ENCODE assay signal across 18 cellular contexts in genomic region chr2:24832526-24832925, GRCh38. TPM values are rescaled to one million over a fixed set of nuclear protein-coding genes. Genes with fewer than 3 reads are reported as not detected.
DNase-seq lines count a peak whose midpoint lies in the region; ATAC-seq and TF ChIP-seq lines count a peak whose summit lies in the region.
"Had no signal": no experiment of that assay in that cellular context is flagged by ENCODE, and none has a peak within 500 bp of the region (broad histone marks: within the 10 kb centered on the region; RNA-seq: fewer than 3 reads in every experiment).

No MANE protein-coding gene starts in this region.

- intact Hi-C loops in body of pancreas (cut with DNase I) = no loop called here

- 66 to 68% methylated on average over 9 of the region's 9 CpGs for WGBS in body of pancreas, 2 donors

- no peaks in the 10 kb centered on the region for H3K9me3 ChIP-seq in body of pancreas
- H3K9me3 ChIP-seq: BLaER1 treated with 17β-estradiol and CSF1 and Interleukin-3, amounts not matched to agents 10 nM and 100 nM; heart left ventricle; testis had no signal

- H3K36me3 ChIP-seq in body of pancreas (replicated peaks in 1 of 2; ENCODE audit: insufficient read depth in 1 of 2, low read depth in 2 of 2) = no peaks in the 10 kb centered on the region

- H3K4me1 Mint-ChIP-seq in activated naive CD8-positive, alpha-beta T cell treated with anti-CD3 and anti-CD28 coated beads, Interleukin-2, amount 10 ng/mL, durations not matched to agents 7 days and 5 days = no peaks in the 10 kb centered on the region
- peaks cover 2% of the 10 kb centered on the region for H3K4me1 Mint-ChIP-seq in activated naive CD8-positive, alpha-beta T cell treated with anti-CD3 and anti-CD28 coated beads for 36 hours
- peaks cover 35% of the 10 kb centered on the region for H3K4me1 Mint-ChIP-seq in brain
- H3K4me1 Mint-ChIP-seq: activated B cell treated with CpG ODN at 0.5 μM for 24 hours had no signal

- peak overlapping the region; percentile 39 for H3K27ac Mint-ChIP-seq in activated naive CD8-positive, alpha-beta T cell treated with anti-CD3 and anti-CD28 coated beads, Interleukin-2, amount 10 ng/mL, durations not matched to agents 7 days and 5 days
- no peak overlapping the region for H3K27ac Mint-ChIP-seq in activated naive CD8-positive, alpha-beta T cell treated with anti-CD3 and anti-CD28 coated beads for 36 hours
- peak overlapping the region in 4 of 5 experiments; percentile 12 to 93 (median 60) for H3K27ac Mint-ChIP-seq in brain
- H3K27ac Mint-ChIP-seq: activated B cell treated with CpG ODN at 0.5 μM for 24 hours; activated T-cell treated with anti-CD3 and anti-CD28 coated beads, Interleukin-2, amount 50 U/mL, for 72 hours; memory B cell; naive thymus-derived CD4-positive, alpha-beta T cell had no signal

- H3K27ac ChIP-seq in substantia nigra (ENCODE audit: low read depth, low read length, poor library complexity, severe bottlenecking) = peak overlapping the region; percentile 86
- no peak overlapping the region for H3K27ac ChIP-seq in body of pancreas
- H3K27ac ChIP-seq: BLaER1 treated with 17β-estradiol and CSF1 and Interleukin-3, amounts not matched to agents 10 nM and 100 nM; heart left ventricle; testis had no signal

- H3K36me3 Mint-ChIP-seq in activated naive CD8-positive, alpha-beta T cell treated with anti-CD3 and anti-CD28 coated beads, Interleukin-2, amount 10 ng/mL, durations not matched to agents 7 days and 5 days = peaks cover 10% of the 10 kb centered on the region
- peaks cover 15% of the 10 kb centered on the region for H3K36me3 Mint-ChIP-seq in activated naive CD8-positive, alpha-beta T cell treated with anti-CD3 and anti-CD28 coated beads for 36 hours
- H3K36me3 Mint-ChIP-seq in brain = peaks cover 47% of the 10 kb centered on the region

- no peak for TF ChIP-seq CTCF in brain (conservative IDR thresholded peaks at IDR 0.05)
- TF ChIP-seq CTCF in body of pancreas (IDR thresholded peaks at IDR 0.05) = no peak

- TF ChIP-seq POLR2A in body of pancreas (IDR thresholded peaks at IDR 0.05) = no peak

- no peak for ATAC-seq in activated naive CD8-positive, alpha-beta T cell treated with anti-CD3 and anti-CD28 coated beads, Interleukin-2, amount 10 ng/mL, durations not matched to agents 7 days and 5 days (ENCODE audit: low read depth)
- ATAC-seq in GM18502 (IDR thresholded peaks at IDR 0.05; ENCODE audit: poor library complexity, unreplicated experiment) = no peak
- no peak for ATAC-seq in body of pancreas
- ATAC-seq: activated T-cell treated with anti-CD3 and anti-CD28 coated beads, Interleukin-2, amount 50 U/mL, for 72 hours; naive thymus-derived CD4-positive, alpha-beta T cell had no signal

- no peak for DNase-seq in activated naive CD8-positive, alpha-beta T cell treated with anti-CD3 and anti-CD28 coated beads, Interleukin-2, amount 10 ng/mL, durations not matched to agents 7 days and 5 days
- DNase-seq in activated naive CD8-positive, alpha-beta T cell treated with anti-CD3 and anti-CD28 coated beads for 36 hours = no peak
- peak; percentile 55 for DNase-seq in left kidney (ENCODE audit: low read depth, low spot score)
- DNase-seq in substantia nigra (lab: John Stamatoyannopoulos, UW) = no peak
- DNase-seq in NCI-H1105 treated with DMSO at 0.1 percent for 48 hours (lab: John Stamatoyannopoulos, UW) = no peak
- no peak for DNase-seq in body of pancreas
- DNase-seq: activated B cell treated with CpG ODN at 0.5 μM for 24 hours; activated T-cell treated with anti-CD3 and anti-CD28 coated beads, Interleukin-2, amount 50 U/mL, for 72 hours; GOT3; naive thymus-derived CD4-positive, alpha-beta T cell; NCI-H774; SIG-M5; testis had no signal

- POLR2A ChIA-PET in activated naive CD8-positive, alpha-beta T cell treated with anti-CD3 and anti-CD28 coated beads, Interleukin-2, amount 10 ng/mL, durations not matched to agents 7 days and 5 days (lab: Charles Lee) = no interaction called here

- H3K27me3 Mint-ChIP-seq in activated naive CD8-positive, alpha-beta T cell treated with anti-CD3 and anti-CD28 coated beads, Interleukin-2, amount 10 ng/mL, durations not matched to agents 7 days and 5 days = no peaks in the 10 kb centered on the region
- H3K27me3 Mint-ChIP-seq in activated naive CD8-positive, alpha-beta T cell treated with anti-CD3 and anti-CD28 coated beads for 36 hours = no peaks in the 10 kb centered on the region
- H3K27me3 Mint-ChIP-seq in brain = peaks cover 4% of the 10 kb centered on the region
- H3K27me3 Mint-ChIP-seq: activated B cell treated with CpG ODN at 0.5 μM for 24 hours; memory B cell; naive thymus-derived CD4-positive, alpha-beta T cell had no signal

- H3K9me3 Mint-ChIP-seq in activated naive CD8-positive, alpha-beta T cell treated with anti-CD3 and anti-CD28 coated beads, Interleukin-2, amount 10 ng/mL, durations not matched to agents 7 days and 5 days = no peaks in the 10 kb centered on the region
- H3K9me3 Mint-ChIP-seq in activated naive CD8-positive, alpha-beta T cell treated with anti-CD3 and anti-CD28 coated beads for 36 hours = no peaks in the 10 kb centered on the region
- no peaks in the 10 kb centered on the region for H3K9me3 Mint-ChIP-seq in brain
- H3K9me3 Mint-ChIP-seq: activated B cell treated with CpG ODN at 0.5 μM for 24 hours; activated T-cell treated with anti-CD3 and anti-CD28 coated beads, Interleukin-2, amount 50 U/mL, for 72 hours; memory B cell; naive thymus-derived CD4-positive, alpha-beta T cell had no signal

- H3K27me3 ChIP-seq in body of pancreas = no peaks in the 10 kb centered on the region
- H3K27me3 ChIP-seq: BLaER1 treated with 17β-estradiol and CSF1 and Interleukin-3, amounts not matched to agents 10 nM and 100 nM; heart left ventricle; testis had no signal

- peaks cover 8% of the 10 kb centered on the region for H3K4me1 ChIP-seq in body of pancreas

- no peak overlapping the region for H3K4me3 Mint-ChIP-seq in activated naive CD8-positive, alpha-beta T cell treated with anti-CD3 and anti-CD28 coated beads, Interleukin-2, amount 10 ng/mL, durations not matched to agents 7 days and 5 days
- H3K4me3 Mint-ChIP-seq in activated naive CD8-positive, alpha-beta T cell treated with anti-CD3 and anti-CD28 coated beads for 36 hours = no peak overlapping the region
- H3K4me3 Mint-ChIP-seq in brain = no peak overlapping the region
- H3K4me3 Mint-ChIP-seq: activated B cell treated with CpG ODN at 0.5 μM for 24 hours; activated T-cell treated with anti-CD3 and anti-CD28 coated beads, Interleukin-2, amount 50 U/mL, for 72 hours; memory B cell; naive thymus-derived CD4-positive, alpha-beta T cell had no signal

- H3K4me3 ChIP-seq in body of pancreas = no peak overlapping the region
- H3K4me3 ChIP-seq: BLaER1 treated with 17β-estradiol and CSF1 and Interleukin-3, amounts not matched to agents 10 nM and 100 nM; heart left ventricle; testis had no signal

RNA-seq across cellular contexts. Expression of gene CENPO, which starts 39.3 kb away (rescaled TPM):
- 10 to 100 TPM; 38.8 to 39.0 TPM for total RNA-seq in activated naive CD8-positive, alpha-beta T cell treated with anti-CD3 and anti-CD28 coated beads, Interleukin-2, amount 10 ng/mL, durations not matched to agents 7 days and 5 days
- 10 to 100 TPM; 48.0 to 52.2 TPM for total RNA-seq in activated naive CD8-positive, alpha-beta T cell treated with anti-CD3 and anti-CD28 coated beads for 36 hours
- polyA plus RNA-seq in brain (ENCODE audit: insufficient read depth, low read depth, low replicate concordance) = 27.4 TPM
- total RNA-seq in body of pancreas = 1 to 10 TPM; 2.0 to 2.6 TPM

RNA-seq across cellular contexts. Expression of gene PTRHD1, which starts 39.3 kb away (rescaled TPM):
- total RNA-seq in activated naive CD8-positive, alpha-beta T cell treated with anti-CD3 and anti-CD28 coated beads, Interleukin-2, amount 10 ng/mL, durations not matched to agents 7 days and 5 days = 10 to 100 TPM; 17.3 to 19.8 TPM
- total RNA-seq in activated naive CD8-positive, alpha-beta T cell treated with anti-CD3 and anti-CD28 coated beads for 36 hours = 10 to 100 TPM; 23.8 to 27.5 TPM
- polyA plus RNA-seq in brain (ENCODE audit: insufficient read depth, low read depth, low replicate concordance) = 58.8 TPM
- total RNA-seq in body of pancreas = 10 to 100 TPM; 13.7 to 15.5 TPM

Comparison
In these comparisons a context has a peak if more than half of its experiments do, and no peak if none do; other contexts are left out.
1. RNA of gene CENPO, which starts 39.3 kb away (total RNA-seq): 48.0 to 52.2 TPM in activated naive CD8-positive, alpha-beta T cell treated with anti-CD3 and anti-CD28 coated beads for 36 hours and 38.8 to 39.0 TPM in activated naive CD8-positive, alpha-beta T cell treated with anti-CD3 and anti-CD28 coated beads, Interleukin-2, amount 10 ng/mL, durations not matched to agents 7 days and 5 days; 2.0 to 2.6 TPM in body of pancreas; every median in the first group is over 10 times any median in the second.